Comparison of ENCODE assay signal across 27 cellular contexts in genomic region chr18:64370036-64370435, GRCh38.
"Had no signal": no experiment of that assay in that cellular context is flagged by ENCODE, and none has a peak within 500 bp of the region (broad histone marks: within the 10 kb centered on the region; RNA-seq: fewer than 3 reads in every experiment).

No MANE protein-coding gene starts in this region.

- H3K4me3 ChIP-seq: colonic mucosa, esophagus squamous epithelium, gastrocnemius medialis, heart right ventricle, left lung, lower lobe of right lung had no signal

- ATAC-seq: effector memory CD8-positive, alpha-beta T cell; esophagus mucosa; gastrocnemius medialis; heart right ventricle; left colon; left lung; left ventricle myocardium superior; lower lobe of right lung had no signal

- H3K4me1 ChIP-seq: colonic mucosa, esophagus squamous epithelium, gastrocnemius medialis, heart right ventricle, left lung, lower lobe of right lung had no signal

- H3K27ac ChIP-seq: colonic mucosa, epithelial cell of prostate, esophagus squamous epithelium, gastrocnemius medialis, heart right ventricle, left lung, lower lobe of right lung had no signal

- H3K9me3 ChIP-seq: colonic mucosa, esophagus squamous epithelium, gastrocnemius medialis, lower lobe of right lung had no signal

- H3K27me3 Mint-ChIP-seq: dendritic cell treated with granulocyte-macrophage colony-stimulating factor and Interleukin-4, amounts not matched to agents 40 ng/mL and 50 ng/mL, for 4 days; effector memory CD8-positive, alpha-beta T cell had no signal

- H3K36me3 ChIP-seq: colonic mucosa, esophagus squamous epithelium, gastrocnemius medialis, heart right ventricle, left lung, lower lobe of right lung had no signal

- H3K27me3 ChIP-seq: colonic mucosa, esophagus squamous epithelium, gastrocnemius medialis, heart right ventricle, left lung had no signal

- H3K27ac Mint-ChIP-seq: dendritic cell treated with granulocyte-macrophage colony-stimulating factor and Interleukin-4, amounts not matched to agents 40 ng/mL and 50 ng/mL, for 4 days; effector memory CD8-positive, alpha-beta T cell; endodermal cell had no signal

- H3K9me3 Mint-ChIP-seq: dendritic cell treated with granulocyte-macrophage colony-stimulating factor and Interleukin-4, amounts not matched to agents 40 ng/mL and 50 ng/mL, for 4 days had no signal

- H3K4me3 Mint-ChIP-seq: dendritic cell treated with granulocyte-macrophage colony-stimulating factor and Interleukin-4, amounts not matched to agents 40 ng/mL and 50 ng/mL, for 4 days; effector memory CD8-positive, alpha-beta T cell; endodermal cell had no signal

- H3K4me1 Mint-ChIP-seq: endodermal cell had no signal

- DNase-seq: cerebellar nuclear complex; colonic mucosa; cortex of kidney; effector CD8-positive, alpha-beta T cell; effector memory CD8-positive, alpha-beta T cell; endodermal cell; erythroblast; esophagus squamous epithelium; foreskin fibroblast; foreskin melanocyte; gastrocnemius medialis; glutamatergic neuron; head of caudate nucleus; heart right ventricle; hippocampal formation; islet precursor cell; kidney; kidney glomerular epithelial cell; left colon; left lung; left ventricle myocardium superior; lower lobe of right lung; mesenchymal stem cell; midbrain had no signal
